In the genomic region with DNA sequence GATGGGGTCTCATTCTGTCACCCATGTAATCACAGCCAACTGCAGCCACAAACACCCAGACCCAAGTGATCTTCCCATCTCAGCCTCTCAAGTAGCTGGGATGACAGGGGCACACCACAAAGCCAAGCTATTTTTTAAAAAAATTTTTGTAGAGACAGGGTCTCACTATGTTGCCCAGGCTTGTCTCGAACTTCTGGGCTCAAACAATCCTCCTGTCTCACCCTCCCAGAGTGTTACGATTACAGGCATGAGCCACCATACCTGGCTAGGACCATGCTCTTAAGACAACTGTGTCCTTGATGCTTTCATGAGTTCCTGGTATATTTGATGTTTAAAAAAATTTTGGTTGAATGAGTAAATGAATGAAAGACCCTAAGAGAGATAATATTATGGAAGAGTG, we compare ENCODE assay signal across 18 cellular contexts. TPM values are rescaled to one million over a fixed set of nuclear protein-coding genes. Genes with fewer than 3 reads are reported as not detected.
"Had no signal": no experiment of that assay in that cellular context is flagged by ENCODE, and none has a peak within 500 bp of the region (broad histone marks: within the 10 kb centered on the region; RNA-seq: fewer than 3 reads in every experiment).

No MANE protein-coding gene starts in this region.

- H3K4me1 Mint-ChIP-seq: nephron had no signal

- H3K4me3 Mint-ChIP-seq: activated naive CD8-positive, alpha-beta T cell treated with anti-CD3 and anti-CD28 coated beads, Interleukin-2, amount 10 ng/mL, durations not matched to agents 7 days and 5 days; activated T-cell treated with anti-CD3 and anti-CD28 coated beads, Interleukin-2, amount 50 U/mL, for 4 hours; nephron; stimulated activated naive CD8-positive, alpha-beta T cell treated with anti-CD3 and anti-CD28 coated beads, Interleukin-15, Interleukin-2, amounts not matched to agents 100 ng/mL and 50 ng/mL, for 24 hours; T-helper 2 cell treated with Interferon-gamma antibody and Interleukin-4, amounts not matched to agents 5 μg/mL and 100 μg/mL, for 36 hours had no signal

- H3K9me3 Mint-ChIP-seq: activated T-cell treated with anti-CD3 and anti-CD28 coated beads, Interleukin-2, amount 50 U/mL, for 4 hours; nephron had no signal

- H3K27ac ChIP-seq: psoas muscle, thoracic aorta had no signal

- ATAC-seq: psoas muscle had no signal

- H3K27ac Mint-ChIP-seq: activated naive CD8-positive, alpha-beta T cell treated with anti-CD3 and anti-CD28 coated beads, Interleukin-2, amount 10 ng/mL, durations not matched to agents 7 days and 5 days; nephron; stimulated activated naive CD8-positive, alpha-beta T cell treated with anti-CD3 and anti-CD28 coated beads, Interleukin-15, Interleukin-2, amounts not matched to agents 100 ng/mL and 50 ng/mL, for 24 hours; T-helper 2 cell treated with Interferon-gamma antibody and Interleukin-4, amounts not matched to agents 5 μg/mL and 100 μg/mL, for 36 hours had no signal

- H3K36me3 ChIP-seq: thoracic aorta had no signal

- H3K36me3 Mint-ChIP-seq: activated naive CD8-positive, alpha-beta T cell treated with anti-CD3 and anti-CD28 coated beads, Interleukin-2, amount 10 ng/mL, durations not matched to agents 7 days and 5 days had no signal

- H3K9me3 ChIP-seq: psoas muscle, thoracic aorta had no signal

- DNase-seq: activated CD4-positive, alpha-beta T cell treated with anti-CD3 and anti-CD28 coated beads, Interleukin-2, amount 50 U/mL, for 4 hours; activated CD4-positive, CD25-positive, alpha-beta regulatory T cell treated with anti-CD3 and anti-CD28 coated beads, Interleukin-2, amount 50 U/mL, for 72 hours; activated naive CD8-positive, alpha-beta T cell treated with anti-CD3 and anti-CD28 coated beads, Interleukin-2, amount 10 ng/mL, durations not matched to agents 7 days and 5 days; activated T-cell treated with anti-CD3 and anti-CD28 coated beads, Interleukin-2, amount 50 U/mL, for 4 hours; aorta; caudate nucleus; cortex of kidney; effector CD8-positive, alpha-beta T cell; hypothalamus; psoas muscle; stimulated activated CD4-positive, alpha-beta T cell treated with anti-CD3 and anti-CD28 coated beads, Interleukin-2, amount 100 ng/mL, for 48 hours; SW 1271 had no signal

- H3K4me1 ChIP-seq: psoas muscle had no signal

- H3K4me3 ChIP-seq: psoas muscle, thoracic aorta had no signal

RNA-seq across cellular contexts. Expression of gene ABCB11, which starts 19.4 kb away (rescaled TPM):
- total RNA-seq: activated T-cell treated with anti-CD3 and anti-CD28 coated beads, Interleukin-2, amount 50 U/mL, for 4 hours; epithelial cell of proximal tubule; lung microvascular endothelial cell; thoracic aorta had no signal

RNA-seq across cellular contexts. Expression of gene DHRS9, which starts 57.7 kb away (rescaled TPM):
- total RNA-seq: lung microvascular endothelial cell had no signal
